Comparison of ENCODE assay signal across 8 cellular contexts in genomic region chr6:33014841-33015634, GRCh38. TPM values are rescaled to one million over a fixed set of nuclear protein-coding genes. Genes with fewer than 3 reads are reported as not detected.
DNase-seq lines count a peak whose midpoint lies in the region; ATAC-seq and TF ChIP-seq lines count a peak whose summit lies in the region.

No MANE protein-coding gene starts in this region.

- H3K27ac Mint-ChIP-seq in Calu3 (ENCODE audit: unreplicated experiment) (no peak overlapping the region), neural crest cell (ENCODE audit: unreplicated experiment) (no peak overlapping the region)
- H3K27ac Mint-ChIP-seq in activated CD4-positive, alpha-beta memory T cell treated with anti-CD3 and anti-CD28 coated beads, Interleukin-2, amount 10 ng/mL, durations not matched to agents 7 days and 5 days = no peak overlapping the region

- H3K4me1 Mint-ChIP-seq in Calu3 (ENCODE audit: low read depth, unreplicated experiment) (peaks cover 37% of the 10 kb centered on the region), neural crest cell (peaks cover 4% of the 10 kb centered on the region)
- H3K4me1 Mint-ChIP-seq in activated CD4-positive, alpha-beta memory T cell treated with anti-CD3 and anti-CD28 coated beads, Interleukin-2, amount 10 ng/mL, durations not matched to agents 7 days and 5 days = peaks cover 22% of the 10 kb centered on the region

- H3K4me3 ChIP-seq in fibroblast of the aortic adventitia (ENCODE audit: low read depth, low read length) = no peak overlapping the region

- POLR2A ChIA-PET in activated CD4-positive, alpha-beta memory T cell treated with anti-CD3 and anti-CD28 coated beads, Interleukin-2, amount 10 ng/mL, durations not matched to agents 7 days and 5 days (lab: Charles Lee) = interaction anchor here (0.6 to 1.6 kb wide), 3 partner anchors 55 to 67 kb away, joined by 3 to 5 read pairs (median 4); partner anchors contain the start of gene HLA-DPA1

- CTCF ChIA-PET in Calu3 (lab: Charles Lee) = interaction anchor here (0.5 to 1.7 kb wide), 9 partner anchors 42 to 186 kb away, joined by 3 to 11 read pairs (median 4); partner anchors contain the start of gene HLA-DPB1
- CTCF ChIA-PET in activated CD4-positive, alpha-beta memory T cell treated with anti-CD3 and anti-CD28 coated beads, Interleukin-2, amount 10 ng/mL, durations not matched to agents 7 days and 5 days (lab: Charles Lee) = interaction anchor here (0.7 to 7.8 kb wide), 20 partner anchors 8 to 235 kb away, joined by 3 to 60 read pairs (median 4); partner anchors contain the start of genes HLA-DPA1 and HLA-DPB1

- ATAC-seq in GM21576 (IDR thresholded peaks at IDR 0.05; ENCODE audit: unreplicated experiment) = no peak
- no peak for ATAC-seq in HG02970 (IDR thresholded peaks at IDR 0.05; ENCODE audit: low FRiP score, unreplicated experiment)

- intact Hi-C loops in Calu3 (cut with micrococcal nuclease; ENCODE audit: unreplicated experiment) = loop anchor here (1.0 to 5.0 kb wide), 6 partner anchors 61 to 232 kb away; no protein-coding TSS in a partner anchor

- no TSS peak for BruUV-seq in Calu3 (replicated peaks; lab: Mats Ljungman, UMichigan)

- peak; percentile 78 for DNase-seq in Calu3
- peak; percentile 52 for DNase-seq in HS-27A (ENCODE audit: low read depth)
- DNase-seq in NCI-H69 (lab: John Stamatoyannopoulos, UW) = peak; percentile 77
- DNase-seq in activated CD4-positive, alpha-beta memory T cell treated with anti-CD3 and anti-CD28 coated beads, Interleukin-2, amount 10 ng/mL, durations not matched to agents 7 days and 5 days = peak; percentile 45
- DNase-seq in fibroblast of the aortic adventitia (ENCODE audit: low read depth) = peak; percentile 93
- peak; percentile 51 for DNase-seq in neural crest cell (ENCODE audit: low read depth, low spot score)

- no peaks in the 10 kb centered on the region for H3K9me3 Mint-ChIP-seq in Calu3 (ENCODE audit: low read depth, unreplicated experiment)
- no peaks in the 10 kb centered on the region for H3K9me3 Mint-ChIP-seq in activated CD4-positive, alpha-beta memory T cell treated with anti-CD3 and anti-CD28 coated beads, Interleukin-2, amount 10 ng/mL, durations not matched to agents 7 days and 5 days
- H3K9me3 Mint-ChIP-seq in neural crest cell = no peaks in the 10 kb centered on the region

- no peak overlapping the region for H3K4me3 Mint-ChIP-seq in Calu3 (ENCODE audit: low read depth, unreplicated experiment)
- no peak overlapping the region for H3K4me3 Mint-ChIP-seq in activated CD4-positive, alpha-beta memory T cell treated with anti-CD3 and anti-CD28 coated beads, Interleukin-2, amount 10 ng/mL, durations not matched to agents 7 days and 5 days
- no peak overlapping the region for H3K4me3 Mint-ChIP-seq in neural crest cell

- H3K36me3 Mint-ChIP-seq in Calu3 (ENCODE audit: insufficient read depth, unreplicated experiment) (no peaks in the 10 kb centered on the region), neural crest cell (ENCODE audit: low read depth) (no peaks in the 10 kb centered on the region)
- H3K36me3 Mint-ChIP-seq in activated CD4-positive, alpha-beta memory T cell treated with anti-CD3 and anti-CD28 coated beads, Interleukin-2, amount 10 ng/mL, durations not matched to agents 7 days and 5 days (ENCODE audit: low read depth) = no peaks in the 10 kb centered on the region

- H3K27me3 Mint-ChIP-seq in Calu3 (ENCODE audit: unreplicated experiment) (peaks cover 46% of the 10 kb centered on the region), neural crest cell (ENCODE audit: low read depth) (peaks cover 64% of the 10 kb centered on the region)
- peaks cover 46% of the 10 kb centered on the region for H3K27me3 Mint-ChIP-seq in activated CD4-positive, alpha-beta memory T cell treated with anti-CD3 and anti-CD28 coated beads, Interleukin-2, amount 10 ng/mL, durations not matched to agents 7 days and 5 days

- TF ChIP-seq CTCF in Calu3 (IDR thresholded peaks at IDR 0.05; ENCODE audit: unreplicated experiment) (peak; percentile 85), fibroblast of the aortic adventitia (IDR thresholded peaks at IDR 0.05; ENCODE audit: insufficient read depth, low read length) (peak; percentile 76), neural crest cell (conservative IDR thresholded peaks at IDR 0.05) (peak; percentile 82)

RNA-seq across cellular contexts. Expression of gene HLA-DOA, which starts 5.6 kb away (rescaled TPM):
- total RNA-seq in Calu3 (2022) (1.7 and 4.1 TPM in 2 replicates), fibroblast of the aortic adventitia (ENCODE audit: low replicate concordance) (not detected in 2 replicates), neural crest cell (1.7 and 2.8 TPM in 2 replicates)
- total RNA-seq in activated CD4-positive, alpha-beta memory T cell treated with anti-CD3 and anti-CD28 coated beads, Interleukin-2, amount 10 ng/mL, durations not matched to agents 7 days and 5 days = 1 to 10 TPM; 3.4 to 4.1 TPM

RNA-seq across cellular contexts. Expression of gene BRD2, which starts 46.6 kb away (rescaled TPM):
- total RNA-seq in Calu3 (2022) (351 and 356 TPM in 2 replicates), fibroblast of the aortic adventitia (ENCODE audit: low replicate concordance) (145 and 157 TPM in 2 replicates), neural crest cell (312 and 329 TPM in 2 replicates)
- total RNA-seq in activated CD4-positive, alpha-beta memory T cell treated with anti-CD3 and anti-CD28 coated beads, Interleukin-2, amount 10 ng/mL, durations not matched to agents 7 days and 5 days = 100 to 1,000 TPM; 290 to 297 TPM

RNA-seq across cellular contexts. Expression of gene HLA-DPA1, which starts 58.4 kb away (rescaled TPM):
- total RNA-seq in Calu3 (2022) (29.2 and 46.4 TPM in 2 replicates), fibroblast of the aortic adventitia (ENCODE audit: low replicate concordance) (0.18 and 1.8 TPM in 2 replicates), neural crest cell (1.8 and 3.4 TPM in 2 replicates)
- 100 to 1,000 TPM; 173 to 176 TPM for total RNA-seq in activated CD4-positive, alpha-beta memory T cell treated with anti-CD3 and anti-CD28 coated beads, Interleukin-2, amount 10 ng/mL, durations not matched to agents 7 days and 5 days
